ENCODE assay signal across 34 cellular contexts in genomic region chr4:10144971-10145370, GRCh38.
"Had no signal": no experiment of that assay in that cellular context is flagged by ENCODE, and none has a peak within 500 bp of the region (broad histone marks: within the 10 kb centered on the region; RNA-seq: fewer than 3 reads in every experiment).

No MANE protein-coding gene starts in this region.

- H3K27ac ChIP-seq: breast epithelium, lower lobe of right lung, pancreas, prostate gland, sigmoid colon, suprapubic skin, tibial artery, upper lobe of right lung, WERI-Rb-1 had no signal

- H3K27me3 ChIP-seq: breast epithelium, sigmoid colon, suprapubic skin, upper lobe of right lung had no signal

- H3K9me3 ChIP-seq: breast epithelium, lower lobe of right lung, pancreas, prostate gland, sigmoid colon, suprapubic skin, tibial artery, upper lobe of right lung had no signal

- ATAC-seq: activated CD8-positive, alpha-beta T cell treated with anti-CD3 and anti-CD28 coated beads for 36 hours; activated naive CD4-positive, alpha-beta T cell treated with anti-CD3 and anti-CD28 coated beads, Interleukin-2, amount 50 U/mL, for 72 hours; activated T-cell treated with anti-CD3 and anti-CD28 coated beads, Interleukin-2, amount 50 U/mL, for 4 hours; left lobe of liver; lower lobe of right lung; naive thymus-derived CD8-positive, alpha-beta T cell; pancreas; SK-N-SH treated with all-trans-retinoic acid at 6 μM for 48 hours; T-cell; upper lobe of right lung had no signal

- H3K9me3 Mint-ChIP-seq: activated CD8-positive, alpha-beta T cell treated with anti-CD3 and anti-CD28 coated beads for 36 hours; activated naive CD4-positive, alpha-beta T cell treated with anti-CD3 and anti-CD28 coated beads, Interleukin-2, amount 50 U/mL, for 72 hours; activated T-cell treated with anti-CD3 and anti-CD28 coated beads, Interleukin-2, amount 50 U/mL, for 4 hours; activated T-helper 2 cell treated with anti-CD3 and anti-CD28 coated beads, Interferon-gamma antibody, Interleukin-2, Interleukin-4, amounts not matched to agents 10 μg/mL and 5 μg/mL and 100 μg/mL, durations not matched to agents 14 hours and 24 hours and 36 hours; immature natural killer cell; naive thymus-derived CD8-positive, alpha-beta T cell; neural crest cell; T-cell had no signal

- DNase-seq: activated CD4-positive, alpha-beta T cell treated with anti-CD3 and anti-CD28 coated beads, Interleukin-2, amount 50 U/mL, for 1 hour; activated CD4-positive, CD25-positive, alpha-beta regulatory T cell treated with anti-CD3 and anti-CD28 coated beads, Interleukin-2, amount 50 U/mL, for 72 hours; activated CD8-positive, alpha-beta T cell treated with anti-CD3 and anti-CD28 coated beads for 36 hours; activated naive CD4-positive, alpha-beta T cell; activated T-cell treated with anti-CD3 and anti-CD28 coated beads, Interleukin-2, amount 50 U/mL, for 4 hours; central memory CD4-positive, alpha-beta T cell; effector CD8-positive, alpha-beta T cell; erythroblast; head of caudate nucleus; hippocampal formation; immature natural killer cell; kidney; lower lobe of right lung; naive thymus-derived CD8-positive, alpha-beta T cell; nucleus accumbens; pancreas; retina; sigmoid colon; small intestine; stimulated activated CD4-positive, alpha-beta T cell treated with anti-CD3 and anti-CD28 coated beads, Interleukin-4, amount 100 ng/mL, for 4 hours; stimulated activated CD8-positive, alpha-beta memory T cell treated with anti-CD3 and anti-CD28 coated beads, Interleukin-4, amount 100 ng/mL, for 48 hours; stimulated activated naive CD4-positive, alpha-beta T cell; T-cell; tibial artery; upper lobe of right lung; WERI-Rb-1 had no signal

- H3K27me3 Mint-ChIP-seq: activated CD8-positive, alpha-beta T cell treated with anti-CD3 and anti-CD28 coated beads for 36 hours; naive thymus-derived CD8-positive, alpha-beta T cell; T-cell had no signal

- H3K4me3 ChIP-seq: breast epithelium, lower lobe of right lung, pancreas, prostate gland, sigmoid colon, suprapubic skin, tibial artery, upper lobe of right lung had no signal

- H3K27ac Mint-ChIP-seq: activated CD8-positive, alpha-beta T cell treated with anti-CD3 and anti-CD28 coated beads for 36 hours; activated naive CD4-positive, alpha-beta T cell treated with anti-CD3 and anti-CD28 coated beads, Interleukin-2, amount 50 U/mL, for 72 hours; activated T-helper 2 cell treated with anti-CD3 and anti-CD28 coated beads, Interferon-gamma antibody, Interleukin-2, Interleukin-4, amounts not matched to agents 10 μg/mL and 5 μg/mL and 100 μg/mL, durations not matched to agents 14 hours and 24 hours and 36 hours; immature natural killer cell; naive thymus-derived CD8-positive, alpha-beta T cell; T-cell had no signal

- H3K36me3 ChIP-seq: breast epithelium, lower lobe of right lung, pancreas, prostate gland, sigmoid colon, suprapubic skin, tibial artery, upper lobe of right lung, WERI-Rb-1 had no signal

- H3K4me3 Mint-ChIP-seq: activated CD8-positive, alpha-beta T cell treated with anti-CD3 and anti-CD28 coated beads for 36 hours; activated T-cell treated with anti-CD3 and anti-CD28 coated beads, Interleukin-2, amount 50 U/mL, for 4 hours; immature natural killer cell; naive thymus-derived CD8-positive, alpha-beta T cell; neural crest cell; T-cell had no signal

- H3K4me1 Mint-ChIP-seq: immature natural killer cell, neural crest cell, T-cell had no signal

- H3K36me3 Mint-ChIP-seq: activated naive CD4-positive, alpha-beta T cell treated with anti-CD3 and anti-CD28 coated beads, Interleukin-2, amount 50 U/mL, for 72 hours; immature natural killer cell; naive thymus-derived CD8-positive, alpha-beta T cell; T-cell had no signal

- H3K4me1 ChIP-seq: breast epithelium, lower lobe of right lung, pancreas, prostate gland, sigmoid colon, suprapubic skin, tibial artery, upper lobe of right lung had no signal
